Comparison of ENCODE assay signal across 10 cellular contexts in the genomic region with DNA sequence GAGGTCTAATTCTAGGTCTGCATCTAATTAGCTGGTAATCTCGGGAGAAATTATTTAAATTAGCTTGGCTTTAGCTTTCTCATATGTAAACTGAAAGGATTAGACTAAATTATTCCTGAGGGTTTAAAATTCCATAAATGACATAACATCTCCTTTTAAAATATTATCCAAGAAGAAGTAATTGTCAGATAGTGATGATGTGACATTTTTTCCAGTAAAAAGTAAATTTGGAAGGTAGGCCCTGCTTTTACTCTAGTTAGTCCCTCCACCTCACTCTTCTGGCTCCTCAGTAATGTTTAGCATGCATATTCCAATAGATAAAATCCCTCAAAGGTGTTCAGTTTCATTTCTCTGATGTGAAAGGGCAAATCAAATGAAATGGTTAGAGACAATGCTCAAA.
"Had no signal": no experiment of that assay in that cellular context is flagged by ENCODE, and none has a peak within 500 bp of the region (broad histone marks: within the 10 kb centered on the region; RNA-seq: fewer than 3 reads in every experiment).

No MANE protein-coding gene starts in this region.

- H3K4me2 ChIP-seq: GM23338 had no signal

- H3K9ac ChIP-seq: GM23248 had no signal

- H3K27ac Mint-ChIP-seq: GM23338, H9, HFFc6 had no signal

- H3K4me3 Mint-ChIP-seq: GM23338, H9, HFFc6 had no signal

- DNase-seq: GM23248, GOT3, H9, HCEC 1CT, HFFc6 had no signal

- H3K27ac ChIP-seq: GM23248 had no signal

- H3K4me3 ChIP-seq: GM23248, GM23338, HAP-1 had no signal

- ATAC-seq: GM23338, HCT116 had no signal

- H3K9me3 ChIP-seq: HAP-1 had no signal

- FAIRE-seq: H1, H54 had no signal

- H3K36me3 ChIP-seq: HAP-1 had no signal

- H3K4me1 Mint-ChIP-seq: GM23338 had no signal

- H2AFZ ChIP-seq: GM23248, GM23338 had no signal
